In genomic region chr1:65292861-65293593, GRCh38 we compare ENCODE assay signal across 1 cellular context.
TF ChIP-seq lines count a peak whose summit lies in the region.

No MANE protein-coding gene starts in this region.

TF ChIP-seq in K562, 482 proteins besides CTCF, POLR2A, EP300 and RAD21 (continued from another document and continues in another):
- TF ChIP-seq CHD7 (IDR thresholded peaks at IDR 0.05; ENCODE audit: low read depth, low read length) (no peak), IRF2 (CRISPR knock-in tag; IDR thresholded peaks at IDR 0.05) (no peak), E2F6 (IDR thresholded peaks at IDR 0.05; ENCODE audit: borderline replicate concordance in 1 of 2, extremely low read depth in 1 of 2, insufficient read depth in 1 of 2, insufficient read length in 1 of 2, low read depth in 1 of 2, low read length in 1 of 2, poor library complexity in 1 of 2, severe bottlenecking in 1 of 2) (peak; percentile 41 to 42), MTF1 (CRISPR knock-in tag; IDR thresholded peaks at IDR 0.05; ENCODE audit: borderline replicate concordance) (no peak), ZBTB49 (CRISPR knock-in tag; IDR thresholded peaks at IDR 0.05; ENCODE audit: borderline replicate concordance) (no peak), NCOA2 (IDR thresholded peaks at IDR 0.05; ENCODE audit: partially characterized antibody in 2 of 2) (peak; percentile 86 to 90), ETS1 (conservative IDR thresholded peaks at IDR 0.05; ENCODE audit: control insufficient read depth, low read depth, low read length) (peak; percentile 89; the same call in 1 of the 2 replicates), ZNF280A (IDR thresholded peaks at IDR 0.05; ENCODE audit: low read depth, partially characterized antibody) (no peak), MAFK (IDR thresholded peaks at IDR 0.05; ENCODE audit: low read length) (peak; percentile 40; the same call in 1 of the 2 replicates), RNF2 (IDR thresholded peaks at IDR 0.05) (peak; percentile 99), ZNF76 (CRISPR knock-in tag; IDR thresholded peaks at IDR 0.05; ENCODE audit: borderline replicate concordance) (no peak), ELF2 (CRISPR knock-in tag; IDR thresholded peaks at IDR 0.05) (no peak), MAX (CRISPR knock-in tag; IDR thresholded peaks at IDR 0.05) (peak; percentile 99), MEF2D (tag; conservative IDR thresholded peaks at IDR 0.05; ENCODE audit: low read depth) (peak; percentile 70; the same call in 1 of the 2 replicates), DDX20 (tag; IDR thresholded peaks at IDR 0.05; ENCODE audit: low read depth) (no peak), ILK (tag; IDR thresholded peaks at IDR 0.05; ENCODE audit: borderline replicate concordance, low read depth) (no peak)
- TF ChIP-seq, protein P1, sequence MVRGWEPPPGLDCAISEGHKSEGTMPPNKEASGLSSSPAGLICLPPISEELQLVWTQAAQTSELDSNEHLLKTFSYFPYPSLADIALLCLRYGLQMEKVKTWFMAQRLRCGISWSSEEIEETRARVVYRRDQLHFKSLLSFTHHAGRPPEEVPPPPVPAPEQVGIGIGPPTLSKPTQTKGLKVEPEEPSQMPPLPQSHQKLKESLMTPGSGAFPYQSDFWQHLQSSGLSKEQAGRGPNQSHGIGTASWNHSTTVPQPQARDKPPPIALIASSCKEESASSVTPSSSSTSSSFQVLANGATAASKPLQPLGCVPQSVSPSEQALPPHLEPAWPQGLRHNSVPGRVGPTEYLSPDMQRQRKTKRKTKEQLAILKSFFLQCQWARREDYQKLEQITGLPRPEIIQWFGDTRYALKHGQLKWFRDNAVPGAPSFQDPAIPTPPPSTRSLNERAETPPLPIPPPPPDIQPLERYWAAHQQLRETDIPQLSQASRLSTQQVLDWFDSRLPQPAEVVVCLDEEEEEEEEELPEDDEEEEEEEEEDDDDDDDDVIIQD (CRISPR knock-in tag; IDR thresholded peaks at IDR 0.05), result no peak
- TF ChIP-seq, protein P2, sequence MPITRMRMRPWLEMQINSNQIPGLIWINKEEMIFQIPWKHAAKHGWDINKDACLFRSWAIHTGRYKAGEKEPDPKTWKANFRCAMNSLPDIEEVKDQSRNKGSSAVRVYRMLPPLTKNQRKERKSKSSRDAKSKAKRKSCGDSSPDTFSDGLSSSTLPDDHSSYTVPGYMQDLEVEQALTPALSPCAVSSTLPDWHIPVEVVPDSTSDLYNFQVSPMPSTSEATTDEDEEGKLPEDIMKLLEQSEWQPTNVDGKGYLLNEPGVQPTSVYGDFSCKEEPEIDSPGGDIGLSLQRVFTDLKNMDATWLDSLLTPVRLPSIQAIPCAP (CRISPR knock-in tag; IDR thresholded peaks at IDR 0.05; ENCODE audit: borderline replicate concordance), result no peak
- TF ChIP-seq, protein P3, sequence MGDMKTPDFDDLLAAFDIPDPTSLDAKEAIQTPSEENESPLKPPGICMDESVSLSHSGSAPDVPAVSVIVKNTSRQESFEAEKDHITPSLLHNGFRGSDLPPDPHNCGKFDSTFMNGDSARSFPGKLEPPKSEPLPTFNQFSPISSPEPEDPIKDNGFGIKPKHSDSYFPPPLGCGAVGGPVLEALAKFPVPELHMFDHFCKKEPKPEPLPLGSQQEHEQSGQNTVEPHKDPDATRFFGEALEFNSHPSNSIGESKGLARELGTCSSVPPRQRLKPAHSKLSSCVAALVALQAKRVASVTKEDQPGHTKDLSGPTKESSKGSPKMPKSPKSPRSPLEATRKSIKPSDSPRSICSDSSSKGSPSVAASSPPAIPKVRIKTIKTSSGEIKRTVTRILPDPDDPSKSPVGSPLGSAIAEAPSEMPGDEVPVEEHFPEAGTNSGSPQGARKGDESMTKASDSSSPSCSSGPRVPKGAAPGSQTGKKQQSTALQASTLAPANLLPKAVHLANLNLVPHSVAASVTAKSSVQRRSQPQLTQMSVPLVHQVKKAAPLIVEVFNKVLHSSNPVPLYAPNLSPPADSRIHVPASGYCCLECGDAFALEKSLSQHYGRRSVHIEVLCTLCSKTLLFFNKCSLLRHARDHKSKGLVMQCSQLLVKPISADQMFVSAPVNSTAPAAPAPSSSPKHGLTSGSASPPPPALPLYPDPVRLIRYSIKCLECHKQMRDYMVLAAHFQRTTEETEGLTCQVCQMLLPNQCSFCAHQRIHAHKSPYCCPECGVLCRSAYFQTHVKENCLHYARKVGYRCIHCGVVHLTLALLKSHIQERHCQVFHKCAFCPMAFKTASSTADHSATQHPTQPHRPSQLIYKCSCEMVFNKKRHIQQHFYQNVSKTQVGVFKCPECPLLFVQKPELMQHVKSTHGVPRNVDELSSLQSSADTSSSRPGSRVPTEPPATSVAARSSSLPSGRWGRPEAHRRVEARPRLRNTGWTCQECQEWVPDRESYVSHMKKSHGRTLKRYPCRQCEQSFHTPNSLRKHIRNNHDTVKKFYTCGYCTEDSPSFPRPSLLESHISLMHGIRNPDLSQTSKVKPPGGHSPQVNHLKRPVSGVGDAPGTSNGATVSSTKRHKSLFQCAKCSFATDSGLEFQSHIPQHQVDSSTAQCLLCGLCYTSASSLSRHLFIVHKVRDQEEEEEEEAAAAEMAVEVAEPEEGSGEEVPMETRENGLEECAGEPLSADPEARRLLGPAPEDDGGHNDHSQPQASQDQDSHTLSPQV (IDR thresholded peaks at IDR 0.05), result peak; percentile 91
- TF ChIP-seq, protein P4, sequence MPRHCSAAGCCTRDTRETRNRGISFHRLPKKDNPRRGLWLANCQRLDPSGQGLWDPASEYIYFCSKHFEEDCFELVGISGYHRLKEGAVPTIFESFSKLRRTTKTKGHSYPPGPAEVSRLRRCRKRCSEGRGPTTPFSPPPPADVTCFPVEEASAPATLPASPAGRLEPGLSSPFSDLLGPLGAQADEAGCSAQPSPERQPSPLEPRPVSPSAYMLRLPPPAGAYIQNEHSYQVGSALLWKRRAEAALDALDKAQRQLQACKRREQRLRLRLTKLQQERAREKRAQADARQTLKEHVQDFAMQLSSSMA (CRISPR knock-in tag; IDR thresholded peaks at IDR 0.05), result no peak
- TF ChIP-seq, protein P5, sequence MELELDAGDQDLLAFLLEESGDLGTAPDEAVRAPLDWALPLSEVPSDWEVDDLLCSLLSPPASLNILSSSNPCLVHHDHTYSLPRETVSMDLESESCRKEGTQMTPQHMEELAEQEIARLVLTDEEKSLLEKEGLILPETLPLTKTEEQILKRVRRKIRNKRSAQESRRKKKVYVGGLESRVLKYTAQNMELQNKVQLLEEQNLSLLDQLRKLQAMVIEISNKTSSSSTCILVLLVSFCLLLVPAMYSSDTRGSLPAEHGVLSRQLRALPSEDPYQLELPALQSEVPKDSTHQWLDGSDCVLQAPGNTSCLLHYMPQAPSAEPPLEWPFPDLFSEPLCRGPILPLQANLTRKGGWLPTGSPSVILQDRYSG (tag; conservative IDR thresholded peaks at IDR 0.05; ENCODE audit: low read depth), result peak; percentile 90
